In genomic region chrX:31483336-31483735, GRCh38 we compare ENCODE assay signal across 14 cellular contexts.
DNase-seq lines count a peak whose midpoint lies in the region; ATAC-seq and FAIRE-seq lines count a peak whose summit lies in the region.
"Had no signal": no experiment of that assay in that cellular context is flagged by ENCODE, and none has a peak within 500 bp of the region (broad histone marks: within the 10 kb centered on the region; RNA-seq: fewer than 3 reads in every experiment).

No MANE protein-coding gene starts in this region.

- no peak for ATAC-seq in GM19023 (IDR thresholded peaks at IDR 0.05; ENCODE audit: unreplicated experiment)
- ATAC-seq: GM12878 had no signal

- DNase-seq in AG20443 (ENCODE audit: low spot score): peak; percentile 67
- DNase-seq in RCC 7860 (ENCODE audit: low spot score): peak; percentile 13
- DNase-seq in dedifferentiated amniotic fluid mesenchymal stem cell (ENCODE audit: extremely low spot score): peak; percentile 37
- DNase-seq in myocyte (ENCODE audit: low read depth): peak; percentile 69
- no peak for DNase-seq in HuH-7.5 (ENCODE audit: low spot score)
- DNase-seq in stimulated activated CD4-positive, alpha-beta T cell treated with anti-CD3 and anti-CD28 coated beads, Interleukin-2, amount 100 ng/mL, for 48 hours: no peak
- no peak for DNase-seq in CD1c-positive myeloid dendritic cell (ENCODE audit: extremely low spot score)
- DNase-seq: activated CD4-positive, alpha-beta T cell treated with anti-CD3 and anti-CD28 coated beads, Interleukin-2, amount 50 U/mL, for 48 hours; DMS53; NCI-H187; NCI-H526 treated with DMSO at 0.1 percent for 48 hours; tibial artery had no signal

- no peak for FAIRE-seq in RCC 7860 (lab: Jason Lieb, UNC)
- FAIRE-seq: GM12878 had no signal

Comparison
In these comparisons a context has a peak if more than half of its experiments do, and no peak if none do; other contexts are left out.
1. DNase-seq: peak in AG20443 (single experiment), RCC 7860 (single experiment), dedifferentiated amniotic fluid mesenchymal stem cell (single experiment) and myocyte (single experiment); none in HuH-7.5 (single experiment), stimulated activated CD4-positive, alpha-beta T cell treated with anti-CD3 and anti-CD28 coated beads, Interleukin-2, amount 100 ng/mL, for 48 hours (0 of 2) and CD1c-positive myeloid dendritic cell (single experiment).